Comparison of ENCODE assay signal across 20 cellular contexts in genomic region chr1:182580736-182581135, GRCh38.
"Had no signal": no experiment of that assay in that cellular context is flagged by ENCODE, and none has a peak within 500 bp of the region (broad histone marks: within the 10 kb centered on the region; RNA-seq: fewer than 3 reads in every experiment).

No MANE protein-coding gene starts in this region.

- H3K27me3 ChIP-seq: esophagus squamous epithelium, gastroesophageal sphincter, ovary, right atrium auricular region, sigmoid colon, suprapubic skin, thyroid gland had no signal

- H3K9me3 ChIP-seq: esophagus squamous epithelium, gastroesophageal sphincter, ovary, right atrium auricular region, sigmoid colon, suprapubic skin, thyroid gland had no signal

- H3K27ac ChIP-seq: epithelial cell of prostate, esophagus squamous epithelium, gastroesophageal sphincter, ovary, right atrium auricular region, sigmoid colon, skin epidermis, suprapubic skin, thyroid gland had no signal

- H3K4me3 ChIP-seq: esophagus squamous epithelium, gastroesophageal sphincter, ovary, right atrium auricular region, sigmoid colon, skin epidermis, suprapubic skin, thyroid gland had no signal

- H3K36me3 ChIP-seq: ovary had no signal

- ATAC-seq: effector memory CD8-positive, alpha-beta T cell; gastroesophageal sphincter; left lobe of liver; natural killer cell had no signal

- DNase-seq: effector memory CD8-positive, alpha-beta T cell; esophagus squamous epithelium; foreskin fibroblast; glutamatergic neuron; islet precursor cell; mammary epithelial cell; natural killer cell; nucleus accumbens; ovary; sigmoid colon; stimulated activated CD4-positive, alpha-beta T cell treated with anti-CD3 and anti-CD28 coated beads, Interleukin-2, amount 100 ng/mL, for 24 hours; stimulated activated CD4-positive, alpha-beta T cell treated with anti-CD3 and anti-CD28 coated beads, Interleukin-4, amount 100 ng/mL, for 4 hours; stimulated activated naive CD4-positive, alpha-beta T cell; thyroid gland had no signal
